8 cellular contexts compared by ENCODE assay signal in genomic region chr20:34824861-34825529, GRCh38. TPM values are rescaled to one million over a fixed set of nuclear protein-coding genes. Genes with fewer than 3 reads are reported as not detected.
DNase-seq lines count a peak whose midpoint lies in the region; ATAC-seq and TF ChIP-seq lines count a peak whose summit lies in the region.

No MANE protein-coding gene starts in this region.

- H3K4me1 ChIP-seq in CD4-positive, CD25-positive, alpha-beta regulatory T cell (ENCODE audit: control insufficient read depth, insufficient read depth, low read length, poor library complexity, severe bottlenecking) = peaks cover 36% of the 10 kb centered on the region
- 0 out of 2 replicates have a peak, but pooled peaks cover 4% of the 10 kb centered on the region for H3K4me1 ChIP-seq in SJCRH30
- peaks cover 0 to 52% (median 11%) of the 10 kb centered on the region in 3 donors for H3K4me1 ChIP-seq in gastroesophageal sphincter
- peaks cover 18 to 22% of the 10 kb centered on the region in 2 experiments for H3K4me1 ChIP-seq in neutrophil (ENCODE audit: control insufficient read depth in 1 of 2, insufficient read depth in 1 of 2, low read depth in 1 of 2, low read length in 1 of 2)

- no peaks in the 10 kb centered on the region for H3K9me3 ChIP-seq in CD4-positive, CD25-positive, alpha-beta regulatory T cell (ENCODE audit: control insufficient read depth in 2 of 2, low read length in 2 of 2)
- no peaks in the 10 kb centered on the region for H3K9me3 ChIP-seq in SJCRH30 (replicated peaks)
- H3K9me3 ChIP-seq in gastroesophageal sphincter = no peaks in the 10 kb centered on the region
- no peaks in the 10 kb centered on the region for H3K9me3 ChIP-seq in neutrophil

- TF ChIP-seq EP300 in gastroesophageal sphincter (IDR thresholded peaks at IDR 0.05) = no peak

- peak; percentile 79 to 83 for ATAC-seq in CD4-positive, CD25-positive, alpha-beta regulatory T cell (ENCODE audit: low read depth in 2 of 2)
- ATAC-seq in GM19397 (IDR thresholded peaks at IDR 0.05; ENCODE audit: unreplicated experiment) (peak; percentile 82), HG03571 (IDR thresholded peaks at IDR 0.05; ENCODE audit: unreplicated experiment) (peak; percentile 59), gastroesophageal sphincter (peak; percentile 87)

- H3K4me3 ChIP-seq in CD4-positive, CD25-positive, alpha-beta regulatory T cell (ENCODE audit: low read depth, low read length) = peak overlapping the region; percentile 90
- peak overlapping the region; percentile 99 for H3K4me3 ChIP-seq in SJCRH30
- H3K4me3 ChIP-seq in gastroesophageal sphincter = peak overlapping the region; percentile 83 to 97
- peak overlapping the region; percentile 88 to 89 for H3K4me3 ChIP-seq in neutrophil (ENCODE audit: low read depth in 1 of 2, low read length in 1 of 2)

- peak overlapping the region; percentile 83 to 99 (median 97) for H3K27ac Mint-ChIP-seq in CD4-positive, CD25-positive, alpha-beta regulatory T cell

- H3K36me3 Mint-ChIP-seq in CD4-positive, CD25-positive, alpha-beta regulatory T cell = peaks cover 5% of the 10 kb centered on the region

- 0 to 3% methylated on average over 6 to 9 of the region's 67 CpGs for WGBS in gastroesophageal sphincter (ENCODE audit: low coverage in 1 of 2), 2 donors

- peak overlapping the region; percentile 93 to 99 (median 96) for H3K4me3 Mint-ChIP-seq in CD4-positive, CD25-positive, alpha-beta regulatory T cell

- peaks cover 21 to 45% (median 36%) of the 10 kb centered on the region in 4 donors for H3K4me1 Mint-ChIP-seq in CD4-positive, CD25-positive, alpha-beta regulatory T cell

- TF ChIP-seq CTCF in gastroesophageal sphincter (IDR thresholded peaks at IDR 0.05) (peak in 2 of 4 experiments; percentile 3 to 20), neutrophil (IDR thresholded peaks at IDR 0.05) (no peak)

- peaks cover 1% of the 10 kb centered on the region for H3K27me3 ChIP-seq in CD4-positive, CD25-positive, alpha-beta regulatory T cell (ENCODE audit: control insufficient read depth, insufficient read depth, low read length)
- peaks cover 1% of the 10 kb centered on the region; the same call in 1 of the 2 replicates for H3K27me3 ChIP-seq in SJCRH30
- H3K27me3 ChIP-seq in gastroesophageal sphincter = no peaks in the 10 kb centered on the region
- H3K27me3 ChIP-seq in neutrophil = no peaks in the 10 kb centered on the region

- H3K36me3 ChIP-seq in CD4-positive, CD25-positive, alpha-beta regulatory T cell (ENCODE audit: control insufficient read depth, insufficient read depth, low read length) = no peaks in the 10 kb centered on the region
- H3K36me3 ChIP-seq in SJCRH30 (no peaks in the 10 kb centered on the region; the same call in 1 of the 2 replicates), gastroesophageal sphincter (no peaks in the 10 kb centered on the region), neutrophil (no peaks in the 10 kb centered on the region)

- peak; percentile 61 to 72 (median 63) for DNase-seq in CD4-positive, CD25-positive, alpha-beta regulatory T cell
- DNase-seq in SJCRH30 (peak; percentile 77 to 79), superior temporal gyrus (ENCODE audit: extremely low spot score) (peak; percentile 40)
- DNase-seq in activated naive CD4-positive, alpha-beta T cell (lab: John Stamatoyannopoulos, UW) = peak in 3 of 4 experiments; percentile 14 to 61 (median 40)

- H3K27me3 Mint-ChIP-seq in CD4-positive, CD25-positive, alpha-beta regulatory T cell = peaks cover 10% of the 10 kb centered on the region

- no peaks in the 10 kb centered on the region for H3K9me3 Mint-ChIP-seq in CD4-positive, CD25-positive, alpha-beta regulatory T cell

- H3K27ac ChIP-seq in CD4-positive, CD25-positive, alpha-beta regulatory T cell (ENCODE audit: insufficient read depth, low read length, poor library complexity, severe bottlenecking) = peak overlapping the region; percentile 74
- peak overlapping the region; percentile 62 for H3K27ac ChIP-seq in SJCRH30
- H3K27ac ChIP-seq in gastroesophageal sphincter = peak overlapping the region; percentile 68 to 98 (median 94)
- peak overlapping the region; percentile 92 for H3K27ac ChIP-seq in neutrophil

- TF ChIP-seq POLR2A in gastroesophageal sphincter (IDR thresholded peaks at IDR 0.05) = peak in 1 of 2 donors; percentile 49

RNA-seq across cellular contexts. Expression of gene NCOA6, which starts 0.5 kb away (rescaled TPM):
- 31.5 TPM for total RNA-seq in CD4-positive, CD25-positive, alpha-beta regulatory T cell
- 1 to 10 TPM; 1.7 to 4.0 (median 3.5) TPM for polyA plus RNA-seq in CD4-positive, CD25-positive, alpha-beta regulatory T cell
- total RNA-seq in SJCRH30 (2014; rRNA removed; shearing (Covaris generic)) = 21.5 and 22.2 TPM in 2 replicates
- total RNA-seq in gastroesophageal sphincter = 10 to 100 TPM; 15.2 to 37.0 (median 25.8) TPM

RNA-seq across cellular contexts. Expression of gene GGT7, which starts 47.7 kb away (rescaled TPM):
- 20.9 TPM for total RNA-seq in CD4-positive, CD25-positive, alpha-beta regulatory T cell
- 1 to 10 TPM; 3.9 to 6.9 (median 5.4) TPM for polyA plus RNA-seq in CD4-positive, CD25-positive, alpha-beta regulatory T cell
- 7.5 and 11.8 TPM in 2 replicates for total RNA-seq in SJCRH30 (2014; rRNA removed; shearing (Covaris generic))
- total RNA-seq in gastroesophageal sphincter = 10 to 100 TPM in 3 of 4 donors, 1 to 10 TPM in 1; 3.6 to 14.9 (median 11.9) TPM

RNA-seq across cellular contexts. Expression of gene ACSS2, which starts 51.4 kb away (rescaled TPM):
- total RNA-seq in CD4-positive, CD25-positive, alpha-beta regulatory T cell = 8.8 TPM
- polyA plus RNA-seq in CD4-positive, CD25-positive, alpha-beta regulatory T cell = 10 to 100 TPM in 3 of 4 donors, 1 to 10 TPM in 1; 8.8 to 14.1 (median 12.8) TPM
- total RNA-seq in SJCRH30 (2014; rRNA removed; shearing (Covaris generic)) = 14.8 and 18.0 TPM in 2 replicates
- total RNA-seq in gastroesophageal sphincter = 10 to 100 TPM; 45.4 to 71.0 (median 58.7) TPM

Comparison
In these comparisons a context has a peak if more than half of its experiments do, and no peak if none do; other contexts are left out.
1. Peak in every context shown above with its lines: DNase-seq, ATAC-seq, H3K4me3 ChIP-seq and H3K27ac ChIP-seq.